In the genomic region with DNA sequence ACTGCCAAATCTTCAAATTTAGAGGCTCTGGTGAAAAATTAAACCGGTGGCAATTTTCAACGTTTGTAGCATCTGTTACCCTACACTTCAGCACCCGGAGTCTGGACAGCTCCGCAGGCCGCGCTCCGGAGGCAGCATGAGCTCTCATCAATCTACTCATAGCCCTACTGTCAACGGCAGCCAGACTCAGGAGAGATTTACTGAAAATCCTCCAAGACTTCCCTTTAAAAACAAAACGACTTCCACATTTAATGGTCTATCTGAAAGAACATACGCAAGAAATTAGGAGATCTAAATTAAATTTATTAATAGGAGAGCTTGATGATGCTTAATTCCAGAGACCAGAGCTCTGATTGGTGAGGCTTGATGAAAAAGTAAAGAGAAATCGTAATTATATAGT, we compare ENCODE assay signal across 1 cellular context.
TF ChIP-seq lines count a peak whose summit lies in the region.

No MANE protein-coding gene starts in this region.

TF ChIP-seq in WTC11, 78 proteins besides CTCF, POLR2A, EP300 and RAD21 (continued from another document):
- no peak for TF ChIP-seq CREM (CRISPR knock-in tag; IDR thresholded peaks at IDR 0.05)
- no peak for TF ChIP-seq NR2C2 (CRISPR knock-in tag; IDR thresholded peaks at IDR 0.05)
- no peak for TF ChIP-seq CBFB (CRISPR knock-in tag; IDR thresholded peaks at IDR 0.05; ENCODE audit: low read depth)
- TF ChIP-seq, protein P1, sequence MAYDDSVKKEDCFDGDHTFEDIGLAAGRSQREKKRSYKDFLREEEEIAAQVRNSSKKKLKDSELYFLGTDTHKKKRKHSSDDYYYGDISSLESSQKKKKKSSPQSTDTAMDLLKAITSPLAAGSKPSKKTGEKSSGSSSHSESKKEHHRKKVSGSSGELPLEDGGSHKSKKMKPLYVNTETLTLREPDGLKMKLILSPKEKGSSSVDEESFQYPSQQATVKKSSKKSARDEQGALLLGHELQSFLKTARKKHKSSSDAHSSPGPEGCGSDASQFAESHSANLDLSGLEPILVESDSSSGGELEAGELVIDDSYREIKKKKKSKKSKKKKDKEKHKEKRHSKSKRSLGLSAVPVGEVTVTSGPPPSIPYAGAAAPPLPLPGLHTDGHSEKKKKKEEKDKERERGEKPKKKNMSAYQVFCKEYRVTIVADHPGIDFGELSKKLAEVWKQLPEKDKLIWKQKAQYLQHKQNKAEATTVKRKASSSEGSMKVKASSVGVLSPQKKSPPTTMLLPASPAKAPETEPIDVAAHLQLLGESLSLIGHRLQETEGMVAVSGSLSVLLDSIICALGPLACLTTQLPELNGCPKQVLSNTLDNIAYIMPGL (CRISPR knock-in tag; IDR thresholded peaks at IDR 0.05) = no peak
- no peak for TF ChIP-seq SP1 (CRISPR knock-in tag; conservative IDR thresholded peaks at IDR 0.05)
- TF ChIP-seq TP53 (CRISPR knock-in tag; IDR thresholded peaks at IDR 0.05) = no peak
- no peak for TF ChIP-seq ZNF138 (CRISPR knock-in tag; conservative IDR thresholded peaks at IDR 0.05)
- no peak for TF ChIP-seq NR3C1 (CRISPR knock-in tag; conservative IDR thresholded peaks at IDR 0.05; ENCODE audit: low read depth)
- TF ChIP-seq, protein P2, sequence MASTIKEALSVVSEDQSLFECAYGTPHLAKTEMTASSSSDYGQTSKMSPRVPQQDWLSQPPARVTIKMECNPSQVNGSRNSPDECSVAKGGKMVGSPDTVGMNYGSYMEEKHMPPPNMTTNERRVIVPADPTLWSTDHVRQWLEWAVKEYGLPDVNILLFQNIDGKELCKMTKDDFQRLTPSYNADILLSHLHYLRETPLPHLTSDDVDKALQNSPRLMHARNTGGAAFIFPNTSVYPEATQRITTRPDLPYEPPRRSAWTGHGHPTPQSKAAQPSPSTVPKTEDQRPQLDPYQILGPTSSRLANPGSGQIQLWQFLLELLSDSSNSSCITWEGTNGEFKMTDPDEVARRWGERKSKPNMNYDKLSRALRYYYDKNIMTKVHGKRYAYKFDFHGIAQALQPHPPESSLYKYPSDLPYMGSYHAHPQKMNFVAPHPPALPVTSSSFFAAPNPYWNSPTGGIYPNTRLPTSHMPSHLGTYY (CRISPR knock-in tag; IDR thresholded peaks at IDR 0.05) = no peak
- no peak for TF ChIP-seq ZNF423 (CRISPR knock-in tag; IDR thresholded peaks at IDR 0.05)
- TF ChIP-seq, protein P3, sequence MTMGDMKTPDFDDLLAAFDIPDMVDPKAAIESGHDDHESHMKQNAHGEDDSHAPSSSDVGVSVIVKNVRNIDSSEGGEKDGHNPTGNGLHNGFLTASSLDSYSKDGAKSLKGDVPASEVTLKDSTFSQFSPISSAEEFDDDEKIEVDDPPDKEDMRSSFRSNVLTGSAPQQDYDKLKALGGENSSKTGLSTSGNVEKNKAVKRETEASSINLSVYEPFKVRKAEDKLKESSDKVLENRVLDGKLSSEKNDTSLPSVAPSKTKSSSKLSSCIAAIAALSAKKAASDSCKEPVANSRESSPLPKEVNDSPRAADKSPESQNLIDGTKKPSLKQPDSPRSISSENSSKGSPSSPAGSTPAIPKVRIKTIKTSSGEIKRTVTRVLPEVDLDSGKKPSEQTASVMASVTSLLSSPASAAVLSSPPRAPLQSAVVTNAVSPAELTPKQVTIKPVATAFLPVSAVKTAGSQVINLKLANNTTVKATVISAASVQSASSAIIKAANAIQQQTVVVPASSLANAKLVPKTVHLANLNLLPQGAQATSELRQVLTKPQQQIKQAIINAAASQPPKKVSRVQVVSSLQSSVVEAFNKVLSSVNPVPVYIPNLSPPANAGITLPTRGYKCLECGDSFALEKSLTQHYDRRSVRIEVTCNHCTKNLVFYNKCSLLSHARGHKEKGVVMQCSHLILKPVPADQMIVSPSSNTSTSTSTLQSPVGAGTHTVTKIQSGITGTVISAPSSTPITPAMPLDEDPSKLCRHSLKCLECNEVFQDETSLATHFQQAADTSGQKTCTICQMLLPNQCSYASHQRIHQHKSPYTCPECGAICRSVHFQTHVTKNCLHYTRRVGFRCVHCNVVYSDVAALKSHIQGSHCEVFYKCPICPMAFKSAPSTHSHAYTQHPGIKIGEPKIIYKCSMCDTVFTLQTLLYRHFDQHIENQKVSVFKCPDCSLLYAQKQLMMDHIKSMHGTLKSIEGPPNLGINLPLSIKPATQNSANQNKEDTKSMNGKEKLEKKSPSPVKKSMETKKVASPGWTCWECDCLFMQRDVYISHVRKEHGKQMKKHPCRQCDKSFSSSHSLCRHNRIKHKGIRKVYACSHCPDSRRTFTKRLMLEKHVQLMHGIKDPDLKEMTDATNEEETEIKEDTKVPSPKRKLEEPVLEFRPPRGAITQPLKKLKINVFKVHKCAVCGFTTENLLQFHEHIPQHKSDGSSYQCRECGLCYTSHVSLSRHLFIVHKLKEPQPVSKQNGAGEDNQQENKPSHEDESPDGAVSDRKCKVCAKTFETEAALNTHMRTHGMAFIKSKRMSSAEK (CRISPR knock-in tag; IDR thresholded peaks at IDR 0.05; ENCODE audit: borderline replicate concordance) = no peak
- TF ChIP-seq, protein P4, sequence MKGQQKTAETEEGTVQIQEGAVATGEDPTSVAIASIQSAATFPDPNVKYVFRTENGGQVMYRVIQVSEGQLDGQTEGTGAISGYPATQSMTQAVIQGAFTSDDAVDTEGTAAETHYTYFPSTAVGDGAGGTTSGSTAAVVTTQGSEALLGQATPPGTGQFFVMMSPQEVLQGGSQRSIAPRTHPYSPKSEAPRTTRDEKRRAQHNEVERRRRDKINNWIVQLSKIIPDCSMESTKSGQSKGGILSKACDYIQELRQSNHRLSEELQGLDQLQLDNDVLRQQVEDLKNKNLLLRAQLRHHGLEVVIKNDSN (CRISPR knock-in tag; IDR thresholded peaks at IDR 0.05) = peak; percentile 52; the same call in 1 of the 2 replicates
- TF ChIP-seq JAZF1 (CRISPR knock-in tag; IDR thresholded peaks at IDR 0.05) = no peak
- TF ChIP-seq, protein P5, sequence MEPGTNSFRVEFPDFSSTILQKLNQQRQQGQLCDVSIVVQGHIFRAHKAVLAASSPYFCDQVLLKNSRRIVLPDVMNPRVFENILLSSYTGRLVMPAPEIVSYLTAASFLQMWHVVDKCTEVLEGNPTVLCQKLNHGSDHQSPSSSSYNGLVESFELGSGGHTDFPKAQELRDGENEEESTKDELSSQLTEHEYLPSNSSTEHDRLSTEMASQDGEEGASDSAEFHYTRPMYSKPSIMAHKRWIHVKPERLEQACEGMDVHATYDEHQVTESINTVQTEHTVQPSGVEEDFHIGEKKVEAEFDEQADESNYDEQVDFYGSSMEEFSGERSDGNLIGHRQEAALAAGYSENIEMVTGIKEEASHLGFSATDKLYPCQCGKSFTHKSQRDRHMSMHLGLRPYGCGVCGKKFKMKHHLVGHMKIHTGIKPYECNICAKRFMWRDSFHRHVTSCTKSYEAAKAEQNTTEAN (CRISPR knock-in tag; IDR thresholded peaks at IDR 0.05) = no peak
- TF ChIP-seq KAT7 (CRISPR knock-in tag; IDR thresholded peaks at IDR 0.05; ENCODE audit: borderline replicate concordance) = no peak
- peak; percentile 41; the same call in 1 of the 2 replicates for TF ChIP-seq NFE2L1 (CRISPR knock-in tag; IDR thresholded peaks at IDR 0.05)
- TF ChIP-seq GTF2I (CRISPR knock-in tag; conservative IDR thresholded peaks at IDR 0.05) = no peak
- TF ChIP-seq NFYB (CRISPR knock-in tag; conservative IDR thresholded peaks at IDR 0.05; ENCODE audit: low read depth) = no peak
- peak; percentile 57; the same call in 1 of the 2 replicates for TF ChIP-seq ZNF219 (CRISPR knock-in tag; IDR thresholded peaks at IDR 0.05; ENCODE audit: borderline replicate concordance)
- TF ChIP-seq, protein P6, sequence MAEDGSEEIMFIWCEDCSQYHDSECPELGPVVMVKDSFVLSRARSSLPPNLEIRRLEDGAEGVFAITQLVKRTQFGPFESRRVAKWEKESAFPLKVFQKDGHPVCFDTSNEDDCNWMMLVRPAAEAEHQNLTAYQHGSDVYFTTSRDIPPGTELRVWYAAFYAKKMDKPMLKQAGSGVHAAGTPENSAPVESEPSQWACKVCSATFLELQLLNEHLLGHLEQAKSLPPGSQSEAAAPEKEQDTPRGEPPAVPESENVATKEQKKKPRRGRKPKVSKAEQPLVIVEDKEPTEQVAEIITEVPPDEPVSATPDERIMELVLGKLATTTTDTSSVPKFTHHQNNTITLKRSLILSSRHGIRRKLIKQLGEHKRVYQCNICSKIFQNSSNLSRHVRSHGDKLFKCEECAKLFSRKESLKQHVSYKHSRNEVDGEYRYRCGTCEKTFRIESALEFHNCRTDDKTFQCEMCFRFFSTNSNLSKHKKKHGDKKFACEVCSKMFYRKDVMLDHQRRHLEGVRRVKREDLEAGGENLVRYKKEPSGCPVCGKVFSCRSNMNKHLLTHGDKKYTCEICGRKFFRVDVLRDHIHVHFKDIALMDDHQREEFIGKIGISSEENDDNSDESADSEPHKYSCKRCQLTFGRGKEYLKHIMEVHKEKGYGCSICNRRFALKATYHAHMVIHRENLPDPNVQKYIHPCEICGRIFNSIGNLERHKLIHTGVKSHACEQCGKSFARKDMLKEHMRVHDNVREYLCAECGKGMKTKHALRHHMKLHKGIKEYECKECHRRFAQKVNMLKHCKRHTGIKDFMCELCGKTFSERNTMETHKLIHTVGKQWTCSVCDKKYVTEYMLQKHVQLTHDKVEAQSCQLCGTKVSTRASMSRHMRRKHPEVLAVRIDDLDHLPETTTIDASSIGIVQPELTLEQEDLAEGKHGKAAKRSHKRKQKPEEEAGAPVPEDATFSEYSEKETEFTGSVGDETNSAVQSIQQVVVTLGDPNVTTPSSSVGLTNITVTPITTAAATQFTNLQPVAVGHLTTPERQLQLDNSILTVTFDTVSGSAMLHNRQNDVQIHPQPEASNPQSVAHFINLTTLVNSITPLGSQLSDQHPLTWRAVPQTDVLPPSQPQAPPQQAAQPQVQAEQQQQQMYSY (CRISPR knock-in tag; IDR thresholded peaks at IDR 0.05) = no peak
- TF ChIP-seq, protein P7, sequence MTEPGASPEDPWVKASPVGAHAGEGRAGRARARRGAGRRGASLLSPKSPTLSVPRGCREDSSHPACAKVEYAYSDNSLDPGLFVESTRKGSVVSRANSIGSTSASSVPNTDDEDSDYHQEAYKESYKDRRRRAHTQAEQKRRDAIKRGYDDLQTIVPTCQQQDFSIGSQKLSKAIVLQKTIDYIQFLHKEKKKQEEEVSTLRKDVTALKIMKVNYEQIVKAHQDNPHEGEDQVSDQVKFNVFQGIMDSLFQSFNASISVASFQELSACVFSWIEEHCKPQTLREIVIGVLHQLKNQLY (CRISPR knock-in tag; IDR thresholded peaks at IDR 0.05) = no peak
- TF ChIP-seq TEAD4 (CRISPR knock-in tag; IDR thresholded peaks at IDR 0.05) = peak; percentile 77
- TF ChIP-seq, protein P8, sequence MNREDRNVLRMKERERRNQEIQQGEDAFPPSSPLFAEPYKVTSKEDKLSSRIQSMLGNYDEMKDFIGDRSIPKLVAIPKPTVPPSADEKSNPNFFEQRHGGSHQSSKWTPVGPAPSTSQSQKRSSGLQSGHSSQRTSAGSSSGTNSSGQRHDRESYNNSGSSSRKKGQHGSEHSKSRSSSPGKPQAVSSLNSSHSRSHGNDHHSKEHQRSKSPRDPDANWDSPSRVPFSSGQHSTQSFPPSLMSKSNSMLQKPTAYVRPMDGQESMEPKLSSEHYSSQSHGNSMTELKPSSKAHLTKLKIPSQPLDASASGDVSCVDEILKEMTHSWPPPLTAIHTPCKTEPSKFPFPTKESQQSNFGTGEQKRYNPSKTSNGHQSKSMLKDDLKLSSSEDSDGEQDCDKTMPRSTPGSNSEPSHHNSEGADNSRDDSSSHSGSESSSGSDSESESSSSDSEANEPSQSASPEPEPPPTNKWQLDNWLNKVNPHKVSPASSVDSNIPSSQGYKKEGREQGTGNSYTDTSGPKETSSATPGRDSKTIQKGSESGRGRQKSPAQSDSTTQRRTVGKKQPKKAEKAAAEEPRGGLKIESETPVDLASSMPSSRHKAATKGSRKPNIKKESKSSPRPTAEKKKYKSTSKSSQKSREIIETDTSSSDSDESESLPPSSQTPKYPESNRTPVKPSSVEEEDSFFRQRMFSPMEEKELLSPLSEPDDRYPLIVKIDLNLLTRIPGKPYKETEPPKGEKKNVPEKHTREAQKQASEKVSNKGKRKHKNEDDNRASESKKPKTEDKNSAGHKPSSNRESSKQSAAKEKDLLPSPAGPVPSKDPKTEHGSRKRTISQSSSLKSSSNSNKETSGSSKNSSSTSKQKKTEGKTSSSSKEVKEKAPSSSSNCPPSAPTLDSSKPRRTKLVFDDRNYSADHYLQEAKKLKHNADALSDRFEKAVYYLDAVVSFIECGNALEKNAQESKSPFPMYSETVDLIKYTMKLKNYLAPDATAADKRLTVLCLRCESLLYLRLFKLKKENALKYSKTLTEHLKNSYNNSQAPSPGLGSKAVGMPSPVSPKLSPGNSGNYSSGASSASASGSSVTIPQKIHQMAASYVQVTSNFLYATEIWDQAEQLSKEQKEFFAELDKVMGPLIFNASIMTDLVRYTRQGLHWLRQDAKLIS (CRISPR knock-in tag; IDR thresholded peaks at IDR 0.05; ENCODE audit: borderline replicate concordance) = no peak
- TF ChIP-seq, protein P9, sequence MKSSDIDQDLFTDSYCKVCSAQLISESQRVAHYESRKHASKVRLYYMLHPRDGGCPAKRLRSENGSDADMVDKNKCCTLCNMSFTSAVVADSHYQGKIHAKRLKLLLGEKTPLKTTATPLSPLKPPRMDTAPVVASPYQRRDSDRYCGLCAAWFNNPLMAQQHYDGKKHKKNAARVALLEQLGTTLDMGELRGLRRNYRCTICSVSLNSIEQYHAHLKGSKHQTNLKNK (CRISPR knock-in tag; IDR thresholded peaks at IDR 0.05) = no peak
- TF ChIP-seq ETV6 (CRISPR knock-in tag; IDR thresholded peaks at IDR 0.05) = no peak
